Comparison of ENCODE assay signal across 8 cellular contexts in the genomic region with DNA sequence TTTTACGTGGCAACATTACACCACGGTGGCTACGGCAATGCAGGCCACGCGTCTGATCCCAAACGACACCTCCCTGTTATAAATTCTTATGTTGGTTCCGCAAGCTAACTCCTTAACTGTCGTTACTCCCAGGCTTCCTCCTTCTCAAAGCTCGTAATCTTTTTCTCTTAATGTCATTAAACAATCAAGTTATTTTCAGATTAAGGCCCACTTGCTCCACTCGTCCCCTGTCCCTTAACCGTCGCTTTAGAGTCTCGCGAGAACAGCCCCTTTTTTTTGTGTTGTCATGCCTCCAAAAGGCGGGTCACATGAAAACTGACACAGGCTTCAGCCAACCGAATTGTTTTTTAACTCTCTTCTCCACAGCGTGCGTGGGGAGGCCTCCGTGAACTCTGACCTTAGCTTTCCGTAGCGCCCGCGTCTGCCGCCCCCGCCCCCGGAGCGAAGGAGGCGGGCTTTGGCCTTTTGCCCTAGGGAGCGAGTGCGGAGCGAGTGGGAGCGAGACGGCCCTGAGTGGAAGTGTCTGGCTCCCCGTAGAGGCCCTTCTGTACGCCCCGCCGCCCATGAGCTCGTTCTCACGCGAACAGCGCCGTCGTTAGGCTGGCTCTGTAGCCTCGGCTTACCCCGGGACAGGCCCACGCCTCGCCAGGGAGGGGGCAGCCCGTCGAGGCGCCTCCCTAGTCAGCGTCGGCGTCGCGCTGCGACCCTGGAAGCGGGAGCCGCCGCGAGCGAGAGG. TPM values are rescaled to one million over a fixed set of nuclear protein-coding genes. Genes with fewer than 3 reads are reported as not detected.
DNase-seq lines count a peak whose midpoint lies in the region; ATAC-seq, FAIRE-seq and TF ChIP-seq lines count a peak whose summit lies in the region.

A gene (plus strand): TSS at position 463 of the 736 bp plus-strand sequence. CDS start 360 bp downstream, outside the sequence.

- peaks cover 48 to 55% (median 50%) of the 10 kb centered on the region in 3 donors for H3K4me1 Mint-ChIP-seq in T-cell
- peaks cover 13% of the 10 kb centered on the region for H3K4me1 Mint-ChIP-seq in type B pancreatic cell (ENCODE audit: unreplicated experiment)

- ATAC-seq in HG02852 (IDR thresholded peaks at IDR 0.05; ENCODE audit: unreplicated experiment) (peak; percentile 75), T-cell (replicated peaks in 1 of 4) (peak; percentile 80 to 86 (median 82))

- no peaks in the 10 kb centered on the region for H3K27me3 ChIP-seq in adrenal gland

- peak; percentile 90 for FAIRE-seq in GM12892 (lab: Jason Lieb, UNC)

- WGBS in adrenal gland, 4 donors, result 0% methylated on average over 28 to 61 of the region's 61 CpGs

- peak; percentile 77 for TF ChIP-seq POLR2A in GM12892 (IDR thresholded peaks at IDR 0.05; ENCODE audit: low read depth, low read length)
- TF ChIP-seq POLR2A in adrenal gland (IDR thresholded peaks at IDR 0.05), result peak; percentile 82 to 92

- H3K4me1 ChIP-seq in adrenal gland (replicated peaks in 1 of 2), result peaks cover 11 to 41% of the 10 kb centered on the region in 2 donors

- CTCF ChIA-PET in T-cell (lab: Charles Lee), result interaction anchor here (0.6 to 2.3 kb wide), 17 partner anchors 12 to 1888 kb away, joined by 3 to 9 read pairs (median 4); a partner anchor contains a TSS

- no peak for TF ChIP-seq CTCF in adrenal gland (IDR thresholded peaks at IDR 0.05)
- TF ChIP-seq CTCF in type B pancreatic cell (conservative IDR thresholded peaks at IDR 0.05), result no peak

- H3K4me3 Mint-ChIP-seq in T-cell (peak within 1 kb of the TSS; percentile 92 to 99 (median 93)), type B pancreatic cell (peak within 1 kb of the TSS; percentile 93)

- DNase-seq in GM12892 (ENCODE audit: insufficient read length) (peak; percentile 70), NCI-H1436 treated with DMSO at 0.1 percent for 48 hours (lab: John Stamatoyannopoulos, UW) (peak; percentile 95), T-cell (peak; percentile 90 to 98 (median 95)), adrenal gland (peak; percentile 98 to 99 (median 98)), cardiac septum (ENCODE audit: low spot score) (peak; percentile 98), pons (ENCODE audit: low spot score) (peak; percentile 100), type B pancreatic cell (ENCODE audit: extremely low spot score, unreplicated experiment) (peak; percentile 95)

- intact Hi-C loops in adrenal gland (cut with DNase I) (no loop called here), cardiac septum (cut with DNase I) (no loop called here)

- POLR2A ChIA-PET in T-cell (lab: Charles Lee), result interaction anchor here (0.5 to 1.5 kb wide), 13 partner anchors 8 to 1343 kb away, joined by 3 to 11 read pairs (median 3); a partner anchor contains a TSS

- H3K27me3 Mint-ChIP-seq in T-cell, result no peaks in the 10 kb centered on the region
- no peaks in the 10 kb centered on the region for H3K27me3 Mint-ChIP-seq in type B pancreatic cell

- H3K9me3 ChIP-seq in adrenal gland (replicated peaks in 1 of 3), result no peaks in the 10 kb centered on the region

- H3K4me3 ChIP-seq in adrenal gland, result peak within 1 kb of the TSS; percentile 58 to 95 (median 92)

- H3K27ac Mint-ChIP-seq in T-cell, result peak within 1 kb of the TSS; percentile 98
- H3K27ac Mint-ChIP-seq in type B pancreatic cell, result peak within 1 kb of the TSS; percentile 100

- H3K27ac ChIP-seq in adrenal gland, result peak within 1 kb of the TSS; percentile 89 to 99 (median 93)

- no peaks in the 10 kb centered on the region for H3K9me3 Mint-ChIP-seq in T-cell
- no peaks in the 10 kb centered on the region for H3K9me3 Mint-ChIP-seq in type B pancreatic cell

- H3K36me3 Mint-ChIP-seq in T-cell (peaks cover 4% of the 10 kb centered on the region), type B pancreatic cell (no peaks in the 10 kb centered on the region)

- H3K36me3 ChIP-seq in adrenal gland (replicated peaks in 1 of 2), result no peaks in the 10 kb centered on the region

RNA-seq across cellular contexts. Expression of the gene that starts here (rescaled TPM):
- polyA plus RNA-seq in GM12892 (2012; ENCODE audit: missing spikeins), result 86.5 TPM
- total RNA-seq in T-cell (100 to 1,000 TPM in 4 of 5 donors, 10 to 100 TPM in 1; 91.4 to 113 (median 107) TPM), adrenal gland (100 to 1,000 TPM in 4 of 8 donors, 10 to 100 TPM in 4; 39.4 to 162 (median 107) TPM), cardiac septum (48.3 TPM), type B pancreatic cell (ENCODE audit: low replicate concordance) (181 and 219 TPM in 2 replicates)
- polyA plus RNA-seq in adrenal gland, result 10 to 100 TPM; 13.3 to 80.5 (median 16.2) TPM

Comparison
In these comparisons a context has a peak if more than half of its experiments do, and no peak if none do; other contexts are left out.
1. Peak in every context shown above with its lines: DNase-seq, ATAC-seq, H3K4me3 ChIP-seq and H3K27ac ChIP-seq.